ENCODE assay signal across 1 cellular context in the genomic region with DNA sequence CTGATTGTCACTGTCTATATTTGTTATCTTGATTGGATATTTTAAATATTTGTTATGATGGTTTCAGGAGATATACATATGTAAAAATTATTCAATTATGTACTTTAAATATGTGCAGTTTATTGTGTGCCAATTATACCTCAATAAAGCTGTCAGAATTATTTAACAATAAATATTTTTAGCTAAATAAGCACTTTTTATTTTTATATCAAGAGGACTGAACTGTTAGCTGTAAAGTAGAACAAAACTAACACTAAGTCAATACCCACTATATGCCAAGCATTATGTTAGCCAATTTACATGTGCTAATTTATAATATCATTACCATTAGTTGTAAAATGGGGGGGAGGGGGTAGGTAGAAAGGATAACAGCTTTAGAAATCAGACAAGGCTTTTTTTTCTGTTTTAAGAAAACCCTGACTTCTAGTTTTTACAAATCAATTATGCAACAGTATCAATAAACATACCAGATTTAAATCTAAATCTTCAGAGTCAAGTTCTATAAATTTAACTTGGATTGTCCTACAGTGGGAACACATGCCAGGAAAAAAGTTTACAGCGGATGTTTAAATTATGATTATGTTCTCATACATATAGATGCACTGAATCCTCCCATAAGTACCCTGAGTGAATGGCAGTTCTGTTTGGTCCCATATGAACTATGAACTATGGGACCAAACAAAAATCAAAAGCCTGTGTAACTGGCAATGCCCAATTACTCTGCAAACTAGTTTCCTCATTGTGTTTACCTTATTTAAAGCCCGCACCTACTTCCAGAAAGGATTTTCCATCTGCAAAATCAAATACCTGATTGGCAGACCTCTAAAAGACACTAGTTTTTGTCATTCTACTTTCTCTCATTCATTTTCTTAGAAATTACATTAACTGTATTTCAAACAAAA.
A peak's percentile ranks its signal among the peaks of the same experiment; 100 is the strongest.
TF ChIP-seq lines count a peak whose summit lies in the region.

No MANE protein-coding gene starts in this region.

TF ChIP-seq in HepG2, 621 proteins besides CTCF, POLR2A, EP300 and RAD21 (continued from another document and continues in another):
- TF ChIP-seq ESRRA (CRISPR knock-in tag; IDR thresholded peaks at IDR 0.05; ENCODE audit: low read depth), result peak; percentile 41; the same call in 1 of the 2 replicates
- TF ChIP-seq SMC3 (IDR thresholded peaks at IDR 0.05; ENCODE audit: low read length), result no peak
- no peak for TF ChIP-seq CBX2 (IDR thresholded peaks at IDR 0.05; ENCODE audit: low read depth, low read length)
- TF ChIP-seq CBX2 (CRISPR knock-in tag; IDR thresholded peaks at IDR 0.05; ENCODE audit: low read depth), result no peak
- TF ChIP-seq GATAD2A (CRISPR knock-in tag; IDR thresholded peaks at IDR 0.05), result peak; percentile 99
- TF ChIP-seq KDM6A (CRISPR knock-in tag; IDR thresholded peaks at IDR 0.05; ENCODE audit: low read depth), result peak; percentile 94
- TF ChIP-seq MXD4 (CRISPR knock-in tag; IDR thresholded peaks at IDR 0.05), result peak; percentile 84; the same call in 1 of the 2 replicates
- peak; percentile 94 for TF ChIP-seq GFI1 (CRISPR knock-in tag; IDR thresholded peaks at IDR 0.05; ENCODE audit: borderline replicate concordance)
- TF ChIP-seq PCBP1 (IDR thresholded peaks at IDR 0.05; ENCODE audit: borderline replicate concordance, low read depth, low read length), result no peak
- no peak for TF ChIP-seq ZNF563 (CRISPR knock-in tag; IDR thresholded peaks at IDR 0.05)
- peak; percentile 5; the same call in 1 of the 2 replicates for TF ChIP-seq CREB1 (IDR thresholded peaks at IDR 0.05)
- peak; percentile 54; the same call in 1 of the 2 replicates for TF ChIP-seq CREB1 (CRISPR knock-in tag; IDR thresholded peaks at IDR 0.05)
- peak; percentile 21; the same call in 1 of the 2 replicates for TF ChIP-seq CEBPB (IDR thresholded peaks at IDR 0.05; ENCODE audit: borderline replicate concordance, low read depth, low read length)
- TF ChIP-seq KAT7 (CRISPR knock-in tag; IDR thresholded peaks at IDR 0.05; ENCODE audit: borderline replicate concordance), result 0 out of 2 replicates have a peak, but pooled peaks have one; percentile 69
- TF ChIP-seq ZBTB7A (CRISPR knock-in tag; IDR thresholded peaks at IDR 0.05), result no peak
- TF ChIP-seq FOXP1 (IDR thresholded peaks at IDR 0.05), result peak; percentile 90
- TF ChIP-seq FOXP1 (CRISPR knock-in tag; IDR thresholded peaks at IDR 0.05), result peak; percentile 99
- TF ChIP-seq SMAD3 (CRISPR knock-in tag; IDR thresholded peaks at IDR 0.05), result 0 out of 2 replicates have a peak, but pooled peaks have one; percentile 47
- no peak for TF ChIP-seq XBP1 (CRISPR knock-in tag; IDR thresholded peaks at IDR 0.05)
- peak; percentile 60; the same call in 1 of the 2 replicates for TF ChIP-seq NR2F2 (IDR thresholded peaks at IDR 0.05; ENCODE audit: borderline replicate concordance, low read depth)
- TF ChIP-seq PAWR (CRISPR knock-in tag; IDR thresholded peaks at IDR 0.05; ENCODE audit: borderline replicate concordance), result no peak
- 0 out of 2 replicates have a peak, but pooled peaks have one; percentile 28 for TF ChIP-seq ZNF580 (CRISPR knock-in tag; IDR thresholded peaks at IDR 0.05; ENCODE audit: borderline replicate concordance, low read depth)
- peak; percentile 85; the same call in 1 of the 2 replicates for TF ChIP-seq ZSCAN9 (CRISPR knock-in tag; IDR thresholded peaks at IDR 0.05; ENCODE audit: borderline replicate concordance)
- no peak for TF ChIP-seq HINFP (CRISPR knock-in tag; IDR thresholded peaks at IDR 0.05; ENCODE audit: low read depth)
- TF ChIP-seq SALL1 (CRISPR knock-in tag; IDR thresholded peaks at IDR 0.05), result peak; percentile 92; the same call in 1 of the 2 replicates
- 0 out of 2 replicates have a peak, but pooled peaks have one; percentile 36 for TF ChIP-seq BRF2 (CRISPR knock-in tag; IDR thresholded peaks at IDR 0.05)
- peak; percentile 54; the same call in 1 of the 2 replicates for TF ChIP-seq ZBTB25 (CRISPR knock-in tag; IDR thresholded peaks at IDR 0.05)
- TF ChIP-seq HMGXB3 (CRISPR knock-in tag; IDR thresholded peaks at IDR 0.05; ENCODE audit: borderline replicate concordance), result peak; percentile 45; the same call in 1 of the 2 replicates
- 0 out of 2 replicates have a peak, but pooled peaks have one; percentile 13 for TF ChIP-seq NFYB (CRISPR knock-in tag; IDR thresholded peaks at IDR 0.05)
- no peak for TF ChIP-seq ZFP41 (CRISPR knock-in tag; IDR thresholded peaks at IDR 0.05; ENCODE audit: borderline replicate concordance)
- TF ChIP-seq FOXA3 (CRISPR knock-in tag; IDR thresholded peaks at IDR 0.05), result peak; percentile 97
- peak; percentile 50 for TF ChIP-seq ZEB1 (IDR thresholded peaks at IDR 0.05; ENCODE audit: insufficient replicate concordance, low read depth)
- TF ChIP-seq NCOR1 (IDR thresholded peaks at IDR 0.05; ENCODE audit: borderline replicate concordance, low read length), result peak; percentile 85
- TF ChIP-seq CHD4 (IDR thresholded peaks at IDR 0.05; ENCODE audit: borderline replicate concordance, low read length), result peak; percentile 7; the same call in 1 of the 2 replicates
- peak; percentile 91; the same call in 1 of the 2 replicates for TF ChIP-seq ZNF614 (CRISPR knock-in tag; IDR thresholded peaks at IDR 0.05; ENCODE audit: borderline replicate concordance)
- TF ChIP-seq, protein P1, sequence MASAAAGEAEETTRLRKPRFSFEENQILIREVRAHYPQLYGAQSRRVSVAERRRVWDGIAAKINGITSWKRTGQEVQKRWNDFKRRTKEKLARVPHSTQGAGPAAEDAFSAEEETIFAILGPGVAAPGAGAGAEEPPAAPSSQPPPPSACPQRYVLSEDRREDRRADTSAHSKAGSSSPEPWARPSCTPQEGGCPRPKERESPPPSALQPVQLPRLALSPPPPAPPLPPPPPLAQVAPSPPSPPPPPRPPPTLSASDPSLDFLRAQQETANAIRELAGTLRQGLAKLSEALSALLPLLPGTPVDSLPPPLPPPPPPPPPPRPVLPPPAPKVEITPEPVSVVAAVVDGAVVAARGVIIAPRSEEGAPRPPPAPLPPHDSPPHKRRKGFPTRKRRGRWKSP (CRISPR knock-in tag; IDR thresholded peaks at IDR 0.05), result no peak; the same call in 1 of the 2 replicates
- TF ChIP-seq TP53 (CRISPR knock-in tag; conservative IDR thresholded peaks at IDR 0.05), result peak; percentile 69; the same call in 1 of the 2 replicates
- TF ChIP-seq RFXAP (CRISPR knock-in tag; IDR thresholded peaks at IDR 0.05; ENCODE audit: borderline replicate concordance), result no peak
- no peak for TF ChIP-seq SRSF9 (IDR thresholded peaks at IDR 0.05; ENCODE audit: borderline replicate concordance, insufficient read depth, low read depth, low read length, poor library complexity, severe bottlenecking)
- TF ChIP-seq MED8 (CRISPR knock-in tag; IDR thresholded peaks at IDR 0.05; ENCODE audit: insufficient replicate concordance), result no peak
- peak; percentile 74 for TF ChIP-seq ZNF264 (CRISPR knock-in tag; IDR thresholded peaks at IDR 0.05)
- peak; percentile 86 for TF ChIP-seq MAFF (IDR thresholded peaks at IDR 0.05; ENCODE audit: low read depth, low read length)
- 0 out of 4 replicates have a peak, but pooled peaks of 1 of the 2 experiments have one; percentile 31 for TF ChIP-seq NR2F1 (CRISPR knock-in tag; IDR thresholded peaks at IDR 0.05)
- no peak for TF ChIP-seq ZFP37 (CRISPR knock-in tag; IDR thresholded peaks at IDR 0.05; ENCODE audit: borderline replicate concordance)
- TF ChIP-seq ATF1 (CRISPR knock-in tag; IDR thresholded peaks at IDR 0.05), result peak; percentile 53; the same call in 1 of the 2 replicates
- TF ChIP-seq, protein P2, sequence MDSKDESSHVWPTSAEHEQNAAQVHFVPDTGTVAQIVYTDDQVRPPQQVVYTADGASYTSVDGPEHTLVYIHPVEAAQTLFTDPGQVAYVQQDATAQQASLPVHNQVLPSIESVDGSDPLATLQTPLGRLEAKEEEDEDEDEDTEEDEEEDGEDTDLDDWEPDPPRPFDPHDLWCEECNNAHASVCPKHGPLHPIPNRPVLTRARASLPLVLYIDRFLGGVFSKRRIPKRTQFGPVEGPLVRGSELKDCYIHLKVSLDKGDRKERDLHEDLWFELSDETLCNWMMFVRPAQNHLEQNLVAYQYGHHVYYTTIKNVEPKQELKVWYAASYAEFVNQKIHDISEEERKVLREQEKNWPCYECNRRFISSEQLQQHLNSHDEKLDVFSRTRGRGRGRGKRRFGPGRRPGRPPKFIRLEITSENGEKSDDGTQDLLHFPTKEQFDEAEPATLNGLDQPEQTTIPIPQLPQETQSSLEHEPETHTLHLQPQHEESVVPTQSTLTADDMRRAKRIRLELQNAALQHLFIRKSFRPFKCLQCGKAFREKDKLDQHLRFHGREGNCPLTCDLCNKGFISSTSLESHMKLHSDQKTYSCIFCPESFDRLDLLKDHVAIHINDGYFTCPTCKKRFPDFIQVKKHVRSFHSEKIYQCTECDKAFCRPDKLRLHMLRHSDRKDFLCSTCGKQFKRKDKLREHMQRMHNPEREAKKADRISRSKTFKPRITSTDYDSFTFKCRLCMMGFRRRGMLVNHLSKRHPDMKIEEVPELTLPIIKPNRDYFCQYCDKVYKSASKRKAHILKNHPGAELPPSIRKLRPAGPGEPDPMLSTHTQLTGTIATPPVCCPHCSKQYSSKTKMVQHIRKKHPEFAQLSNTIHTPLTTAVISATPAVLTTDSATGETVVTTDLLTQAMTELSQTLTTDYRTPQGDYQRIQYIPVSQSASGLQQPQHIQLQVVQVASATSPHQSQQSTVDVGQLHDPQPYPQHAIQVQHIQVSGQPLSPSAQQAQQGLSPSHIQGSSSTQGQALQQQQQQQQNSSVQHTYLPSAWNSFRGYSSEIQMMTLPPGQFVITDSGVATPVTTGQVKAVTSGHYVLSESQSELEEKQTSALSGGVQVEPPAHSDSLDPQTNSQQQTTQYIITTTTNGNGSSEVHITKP (CRISPR knock-in tag; IDR thresholded peaks at IDR 0.05; ENCODE audit: low read depth), result no peak
- TF ChIP-seq NFKBIZ (CRISPR knock-in tag; IDR thresholded peaks at IDR 0.05), result peak; percentile 77; the same call in 1 of the 2 replicates
- TF ChIP-seq SIX1 (CRISPR knock-in tag; IDR thresholded peaks at IDR 0.05; ENCODE audit: borderline replicate concordance), result peak; percentile 85
- peak; percentile 94 for TF ChIP-seq SP140L (CRISPR knock-in tag; IDR thresholded peaks at IDR 0.05; ENCODE audit: borderline replicate concordance)
